Comparison of ENCODE assay signal across 8 cellular contexts in the genomic region with DNA sequence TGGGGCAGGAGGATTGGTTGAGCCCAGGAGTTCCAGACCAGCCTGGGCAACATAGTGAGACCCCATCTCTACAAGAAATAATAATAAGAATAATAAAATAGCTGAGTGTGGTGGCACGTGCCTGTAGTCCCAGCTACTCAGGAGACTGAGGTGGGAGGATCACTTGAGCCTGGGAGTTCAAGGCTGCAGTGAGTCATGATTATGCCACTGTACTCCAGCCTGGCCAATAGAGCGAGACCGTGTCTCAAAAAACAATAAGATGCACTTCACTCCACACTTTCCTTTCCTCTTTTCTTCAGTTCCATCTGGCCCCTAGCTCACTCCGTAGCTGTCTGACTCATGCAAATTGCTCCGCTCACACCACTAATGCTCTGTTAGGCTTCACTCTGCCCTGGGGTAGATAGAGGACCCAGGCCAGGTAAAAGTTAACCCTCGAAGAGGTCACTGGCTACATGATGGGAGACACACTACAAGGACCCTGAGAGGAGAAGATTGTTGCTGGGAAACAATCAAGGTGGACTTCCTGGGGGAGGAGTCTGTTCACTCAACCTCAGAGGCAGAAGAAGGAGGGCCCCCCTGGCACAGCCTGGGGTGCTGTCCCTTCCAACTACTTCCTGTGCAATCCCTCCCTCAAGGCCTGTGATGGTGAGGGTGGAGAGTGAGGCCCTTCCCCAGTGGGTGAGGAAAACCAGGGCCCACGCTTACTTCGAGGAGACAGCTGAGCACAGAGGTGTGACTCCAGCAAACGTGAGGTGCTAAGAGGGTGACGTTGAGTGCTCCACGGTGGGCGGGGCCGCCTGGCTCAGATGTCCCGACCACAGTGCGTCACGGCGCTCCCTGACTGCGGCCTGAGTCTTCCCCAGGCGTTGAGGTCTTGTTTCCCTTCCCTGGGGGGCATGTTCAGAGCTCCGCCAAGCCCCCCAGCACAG. TPM values are rescaled to one million over a fixed set of nuclear protein-coding genes. Genes with fewer than 3 reads are reported as not detected.
DNase-seq lines count a peak whose midpoint lies in the region; ATAC-seq, FAIRE-seq and TF ChIP-seq lines count a peak whose summit lies in the region.

No MANE protein-coding gene starts in this region.

- H3K36me3 ChIP-seq in small intestine (ENCODE audit: control insufficient read depth in 2 of 2, insufficient read depth in 2 of 2, low read length in 2 of 2), result no peaks in the 10 kb centered on the region

- H3K4me3 ChIP-seq in small intestine (ENCODE audit: low read depth in 1 of 2, low read length in 2 of 2), result no peak overlapping the region

- no peak for TF ChIP-seq CTCF in D721Med (IDR thresholded peaks at IDR 0.05; ENCODE audit: insufficient read depth, missing control alignments)

- 46 to 53% (median 50%) methylated on average over 20 of the region's 20 CpGs for WGBS in small intestine, 3 donors

- H3K4me1 ChIP-seq in small intestine (ENCODE audit: control insufficient read depth in 2 of 2, insufficient read depth in 1 of 2, low read depth in 1 of 2, low read length in 1 of 2), result no peaks in the 10 kb centered on the region

- ATAC-seq in GM19351 (IDR thresholded peaks at IDR 0.05; ENCODE audit: unreplicated experiment), result peak; percentile 64
- peak; percentile 35 for ATAC-seq in HG03520 (IDR thresholded peaks at IDR 0.05; ENCODE audit: unreplicated experiment)

- peak; percentile 83 for DNase-seq in CD1c-positive myeloid dendritic cell (ENCODE audit: extremely low spot score)
- peak; percentile 39 for DNase-seq in activated T-cell treated with anti-CD3 and anti-CD28 coated beads for 48 hours (ENCODE audit: low read depth)
- DNase-seq in small intestine, result peak; percentile 15
- no peak for DNase-seq in D721Med (ENCODE audit: insufficient read length, low spot score)
- no peak for DNase-seq in retina
- DNase-seq in amygdala (lab: John Stamatoyannopoulos, UW), result no peak

- no peaks in the 10 kb centered on the region for H3K27me3 ChIP-seq in small intestine (ENCODE audit: control insufficient read depth in 2 of 2, insufficient read depth in 2 of 2, low read length in 2 of 2)

- FAIRE-seq in small intestine (lab: Jason Lieb, UNC), result no peak
- no peak for FAIRE-seq in D721Med (lab: Jason Lieb, UNC)

- no peaks in the 10 kb centered on the region for H3K9me3 ChIP-seq in small intestine (ENCODE audit: control insufficient read depth, low read depth)

- no peak overlapping the region for H3K27ac ChIP-seq in small intestine (ENCODE audit: low read depth in 1 of 2, low read length in 1 of 2)

RNA-seq across cellular contexts. Expression of a gene that starts 8.8 kb away (rescaled TPM):
- polyA plus RNA-seq in small intestine, result under 1 TPM in 1 of 3 donors, not detected in 2; 0.37 TPM

RNA-seq across cellular contexts. Expression of a gene that starts 19.9 kb away (rescaled TPM):
- 1 to 10 TPM in 2 of 3 donors, not detected in 1; 1.1 to 5.8 TPM for polyA plus RNA-seq in small intestine

RNA-seq across cellular contexts. Expression of a gene that starts 40.4 kb away (rescaled TPM):
- polyA plus RNA-seq in small intestine, result 10 to 100 TPM in 1 of 3 donors, 1 to 10 TPM in 2; 4.0 to 11.2 (median 8.1) TPM

RNA-seq across cellular contexts. Expression of a gene that starts 57.9 kb away (rescaled TPM):
- polyA plus RNA-seq in small intestine, result 100 to 1,000 TPM in 2 of 3 donors, 10 to 100 TPM in 1; 75.7 to 120 (median 114) TPM

Comparison
In these comparisons a context has a peak if more than half of its experiments do, and no peak if none do; other contexts are left out.
1. DNase-seq: peak in CD1c-positive myeloid dendritic cell (single experiment), activated T-cell treated with anti-CD3 and anti-CD28 coated beads for 48 hours (single experiment) and small intestine (single experiment); none in D721Med (single experiment), retina (single experiment) and amygdala (0 of 56).